16 cellular contexts compared by ENCODE assay signal in genomic region chr1:42929434-42930177, GRCh38. TPM values are rescaled to one million over a fixed set of nuclear protein-coding genes. Genes with fewer than 3 reads are reported as not detected.
DNase-seq lines count a peak whose midpoint lies in the region; TF ChIP-seq lines count a peak whose summit lies in the region.
"Had no signal": no experiment of that assay in that cellular context is flagged by ENCODE, and none has a peak within 500 bp of the region (broad histone marks: within the 10 kb centered on the region; RNA-seq: fewer than 3 reads in every experiment).

No MANE protein-coding gene starts in this region.

- no peaks in the 10 kb centered on the region for H3K9me3 Mint-ChIP-seq in endodermal cell

- H3K36me3 ChIP-seq in endodermal cell (ENCODE audit: control insufficient read depth, insufficient read depth, low read length), result peaks cover 40% of the 10 kb centered on the region

- peaks cover 15% of the 10 kb centered on the region for H3K4me1 Mint-ChIP-seq in endodermal cell

- no peak overlapping the region for H3K27ac Mint-ChIP-seq in endodermal cell

- TF ChIP-seq CTCF in RWPE1 (conservative IDR thresholded peaks at IDR 0.05; ENCODE audit: low read depth) (no peak), endodermal cell (conservative IDR thresholded peaks at IDR 0.05) (no peak)

- H3K27ac ChIP-seq in RWPE1 (peak overlapping the region; percentile 97), endodermal cell (ENCODE audit: low read depth, low read length) (no peak overlapping the region)
- H3K27ac ChIP-seq: parathyroid adenoma, vagina had no signal

- no peaks in the 10 kb centered on the region for H3K27me3 ChIP-seq in endodermal cell (ENCODE audit: control insufficient read depth, insufficient read depth, low read length, poor library complexity, severe bottlenecking)
- H3K27me3 ChIP-seq: left lung, vagina had no signal

- H3K4me3 ChIP-seq in endodermal cell (ENCODE audit: low read length), result no peak overlapping the region
- H3K4me3 ChIP-seq: left lung, vagina had no signal

- CTCF ChIA-PET in RWPE1 (lab: Yijun Ruan, JAX), result interaction anchor here (1.3 kb wide), 1 partner anchor 144 kb away, joined by 4 read pairs; no protein-coding TSS in a partner anchor

- no peak overlapping the region for H3K4me3 Mint-ChIP-seq in endodermal cell

- peak; percentile 50 for DNase-seq in activated CD8-positive, alpha-beta memory T cell treated with anti-CD3 and anti-CD28 coated beads, Interleukin-2, amount 50 U/mL, for 48 hours
- no peak for DNase-seq in activated CD8-positive, alpha-beta memory T cell treated with anti-CD3 and anti-CD28 coated beads for 24 hours
- DNase-seq in RWPE1 (ENCODE audit: low spot score), result no peak
- peak; percentile 40 for DNase-seq in endodermal cell
- peak; percentile 2 for DNase-seq in retina
- no peak for DNase-seq in stimulated activated CD4-positive, alpha-beta T cell treated with anti-CD3 and anti-CD28 coated beads, Interleukin-4, amount 100 ng/mL, for 1 hour
- DNase-seq in activated CD4-positive, CD25-positive, alpha-beta regulatory T cell treated with anti-CD3 and anti-CD28 coated beads, Interleukin-2, amount 50 U/mL, for 72 hours, result no peak
- no peak for DNase-seq in SIG-M5 treated with dmso at 0.1 percent for 504 hours (lab: John Stamatoyannopoulos, UW; ENCODE audit: unreplicated experiment)
- DNase-seq: ACHN; activated effector memory CD4-positive, alpha-beta T cell treated with Interleukin-2 at 50 U/mL for 16 hours; hippocampal formation; left lung; NCI-H1417 treated with DMSO at 0.1 percent for 48 hours; NCI-H524 had no signal

- H3K27me3 Mint-ChIP-seq in endodermal cell (ENCODE audit: insufficient read depth), result no peaks in the 10 kb centered on the region

- H3K9me3 ChIP-seq in endodermal cell (ENCODE audit: control insufficient read depth, low read length), result no peaks in the 10 kb centered on the region
- H3K9me3 ChIP-seq: left lung, vagina had no signal

- POLR2A ChIA-PET in RWPE1 (lab: Yijun Ruan, JAX; ENCODE audit: low non-redundant PET), result no interaction called here

- no peak overlapping the region for H3K9ac ChIP-seq in endodermal cell (ENCODE audit: extremely low read depth, low read length, poor library complexity, severe bottlenecking)
- H3K9ac ChIP-seq: parathyroid adenoma had no signal

- no peaks in the 10 kb centered on the region for H3K4me1 ChIP-seq in endodermal cell (ENCODE audit: control insufficient read depth, insufficient read depth, low read length)

- WGBS in endodermal cell (ENCODE audit: insufficient coverage in 1 of 2, insufficient read length in 1 of 2), 2 experiments, result 94% methylated on average over 3 to 26 of the region's 26 CpGs

- H3K36me3 Mint-ChIP-seq in endodermal cell (ENCODE audit: low read depth), result peaks cover 50% of the 10 kb centered on the region

RNA-seq across cellular contexts. Expression of gene SLC2A1, which starts 29.1 kb away (rescaled TPM):
- total RNA-seq in endodermal cell, result 10 to 100 TPM; 42.5 to 69.7 TPM
- polyA plus RNA-seq in endodermal cell (2013, experiment 1 of 2), result 172 TPM
- 136 TPM for polyA plus RNA-seq in endodermal cell (2013, experiment 2 of 2)

Comparison
In these comparisons a context has a peak if more than half of its experiments do, and no peak if none do; other contexts are left out.
1. DNase-seq: peak in activated CD8-positive, alpha-beta memory T cell treated with anti-CD3 and anti-CD28 coated beads, Interleukin-2, amount 50 U/mL, for 48 hours (single experiment), endodermal cell (single experiment) and retina (single experiment); none in activated CD8-positive, alpha-beta memory T cell treated with anti-CD3 and anti-CD28 coated beads for 24 hours (single experiment), RWPE1 (single experiment), stimulated activated CD4-positive, alpha-beta T cell treated with anti-CD3 and anti-CD28 coated beads, Interleukin-4, amount 100 ng/mL, for 1 hour (single experiment), activated CD4-positive, CD25-positive, alpha-beta regulatory T cell treated with anti-CD3 and anti-CD28 coated beads, Interleukin-2, amount 50 U/mL, for 72 hours (single experiment) and SIG-M5 treated with dmso at 0.1 percent for 504 hours (single experiment).